In genomic region chr2:40658917-40659316, GRCh38 we compare ENCODE assay signal across 12 cellular contexts.
A peak's percentile ranks its signal among the peaks of the same experiment; 100 is the strongest.
DNase-seq lines count a peak whose midpoint lies in the region; ATAC-seq and TF ChIP-seq lines count a peak whose summit lies in the region.
"Had no signal": no experiment of that assay in that cellular context is flagged by ENCODE, and none has a peak within 500 bp of the region (broad histone marks: within the 10 kb centered on the region; RNA-seq: fewer than 3 reads in every experiment).

No MANE protein-coding gene starts in this region.

- H3K9me3 ChIP-seq in HCT116 (ENCODE audit: control insufficient read depth in 1 of 2, insufficient read depth in 1 of 2, low read depth in 1 of 2, low read length in 2 of 2) (no peaks in the 10 kb centered on the region), SJCRH30 (replicated peaks) (no peaks in the 10 kb centered on the region), fibroblast of lung (ENCODE audit: control insufficient read depth, insufficient read depth, low read depth, low read length) (no peaks in the 10 kb centered on the region)

- ATAC-seq in HCT116 (no peak), HG02588 (IDR thresholded peaks at IDR 0.05; ENCODE audit: unreplicated experiment) (no peak)

- no peaks in the 10 kb centered on the region for H3K4me1 ChIP-seq in HCT116 (ENCODE audit: control insufficient read depth in 1 of 2, insufficient read depth in 2 of 2, low read length in 2 of 2)
- no peaks in the 10 kb centered on the region; the same call in 1 of the 2 replicates for H3K4me1 ChIP-seq in SJCRH30
- no peaks in the 10 kb centered on the region for H3K4me1 ChIP-seq in fibroblast of lung (ENCODE audit: control insufficient read depth, extremely low read depth, insufficient read depth, low read length)

- POLR2A ChIA-PET in HCT116 (lab: Charles Lee) = no interaction called here

- no peak for TF ChIP-seq POLR2A in HCT116 (IDR thresholded peaks at IDR 0.05; ENCODE audit: borderline replicate concordance, extremely low read depth, insufficient read depth, insufficient read length)

- DNase-seq in HCT116 (ENCODE audit: low read depth, low spot score) (no peak), SJCRH30 (peak; percentile 14 to 54), fibroblast of lung (ENCODE audit: low read depth in 2 of 2) (peak; percentile 37 to 38), renal cortical epithelial cell (ENCODE audit: low read depth) (peak; percentile 37), NCI-H2171 treated with DMSO at 0.1 percent for 48 hours (lab: John Stamatoyannopoulos, UW) (no peak), NCI-H1092 treated with DMSO at 0.1 percent for 48 hours (lab: John Stamatoyannopoulos, UW) (no peak)
- DNase-seq: dermis blood vessel endothelial cell, DMS 273 treated with DMSO at 0.1 percent for 48 hours, NCI-H146, NCI-H774, T-helper 1 cell had no signal

- TF ChIP-seq RAD21 in HCT116 (IDR thresholded peaks at IDR 0.05; ENCODE audit: low read depth) = no peak

- no peaks in the 10 kb centered on the region for H3K79me2 ChIP-seq in HCT116 (ENCODE audit: insufficient read depth, low read length)
- H3K79me2 ChIP-seq in fibroblast of lung (ENCODE audit: control insufficient read depth, insufficient read depth, low read length) = no peaks in the 10 kb centered on the region

- H4K20me1 ChIP-seq in HCT116 (ENCODE audit: insufficient read depth) = no peaks in the 10 kb centered on the region
- no peaks in the 10 kb centered on the region for H4K20me1 ChIP-seq in fibroblast of lung (ENCODE audit: control insufficient read depth, extremely low read depth, insufficient read depth, low read length)

- TF ChIP-seq CTCF in HCT116 (IDR thresholded peaks at IDR 0.05 in 2 of 3, conservative IDR thresholded peaks at IDR 0.05 in 1 of 3; ENCODE audit: borderline replicate concordance in 1 of 3, insufficient read depth in 1 of 3, low read depth in 2 of 3, low read length in 2 of 3) = no peak
- TF ChIP-seq CTCF in fibroblast of lung (conservative IDR thresholded peaks at IDR 0.05 in 1 of 2, IDR thresholded peaks at IDR 0.05 in 1 of 2; ENCODE audit: low read depth in 1 of 2, low read length in 2 of 2) = no peak

- RAD21 ChIA-PET in HCT116 (lab: Charles Lee; ENCODE audit: low non-redundant PET in 1 of 2, low total read pairs in 2 of 2, uncharacterized antibody in 2 of 2, unreplicated experiment in 2 of 2) = no interaction called here

- H3K9ac ChIP-seq in HCT116 (ENCODE audit: low read length) (no peak overlapping the region), fibroblast of lung (ENCODE audit: insufficient read depth, low read length) (no peak overlapping the region)

- H3K27me3 ChIP-seq in HCT116 (ENCODE audit: insufficient read depth, low read length) (no peaks in the 10 kb centered on the region), SJCRH30 (no peaks in the 10 kb centered on the region), fibroblast of lung (ENCODE audit: control insufficient read depth, insufficient read depth, low read length) (no peaks in the 10 kb centered on the region)

- H3K27ac ChIP-seq in HCT116 (ENCODE audit: low read depth, low read length) (no peak overlapping the region), SJCRH30 (no peak overlapping the region), fibroblast of lung (ENCODE audit: insufficient read depth, low read length) (no peak overlapping the region)

- no peaks in the 10 kb centered on the region for H3K36me3 ChIP-seq in HCT116 (ENCODE audit: control insufficient read depth in 1 of 2, insufficient read depth in 2 of 2, low read length in 2 of 2)
- no peaks in the 10 kb centered on the region for H3K36me3 ChIP-seq in SJCRH30
- no peaks in the 10 kb centered on the region for H3K36me3 ChIP-seq in fibroblast of lung (ENCODE audit: control insufficient read depth, insufficient read depth, low read length)

- H2AFZ ChIP-seq in HCT116 (ENCODE audit: low read depth, low read length, poor library complexity, severe bottlenecking) = no peak overlapping the region
- no peak overlapping the region for H2AFZ ChIP-seq in fibroblast of lung (ENCODE audit: low read length)

- CTCF ChIA-PET in HCT116 (lab: Charles Lee) = no interaction called here

- H3K4me2 ChIP-seq in HCT116 (ENCODE audit: low read length) (no peak overlapping the region), fibroblast of lung (ENCODE audit: extremely low read depth, insufficient read depth, low read length) (no peak overlapping the region)

- H3K4me3 ChIP-seq in HCT116 (replicated peaks in 1 of 2; ENCODE audit: low read depth in 1 of 2, low read length in 2 of 2) (no peak overlapping the region), SJCRH30 (no peak overlapping the region), fibroblast of lung (replicated peaks in 1 of 4; ENCODE audit: control extremely low read depth in 1 of 4, insufficient read depth in 1 of 4, low read depth in 3 of 4, low read length in 4 of 4) (no peak overlapping the region)

- no peaks in the 10 kb centered on the region for H3K9me2 ChIP-seq in HCT116 (ENCODE audit: insufficient read depth)

- intact Hi-C loops in HCT116 (cut with micrococcal nuclease) = no loop called here

- no TSS peak for BruUV-seq in HCT116 (replicated peaks; lab: Mats Ljungman, UMichigan)

TF ChIP-seq in HCT116, 20 proteins besides CTCF, POLR2A, EP300 and RAD21:
- TF ChIP-seq, protein P1, sequence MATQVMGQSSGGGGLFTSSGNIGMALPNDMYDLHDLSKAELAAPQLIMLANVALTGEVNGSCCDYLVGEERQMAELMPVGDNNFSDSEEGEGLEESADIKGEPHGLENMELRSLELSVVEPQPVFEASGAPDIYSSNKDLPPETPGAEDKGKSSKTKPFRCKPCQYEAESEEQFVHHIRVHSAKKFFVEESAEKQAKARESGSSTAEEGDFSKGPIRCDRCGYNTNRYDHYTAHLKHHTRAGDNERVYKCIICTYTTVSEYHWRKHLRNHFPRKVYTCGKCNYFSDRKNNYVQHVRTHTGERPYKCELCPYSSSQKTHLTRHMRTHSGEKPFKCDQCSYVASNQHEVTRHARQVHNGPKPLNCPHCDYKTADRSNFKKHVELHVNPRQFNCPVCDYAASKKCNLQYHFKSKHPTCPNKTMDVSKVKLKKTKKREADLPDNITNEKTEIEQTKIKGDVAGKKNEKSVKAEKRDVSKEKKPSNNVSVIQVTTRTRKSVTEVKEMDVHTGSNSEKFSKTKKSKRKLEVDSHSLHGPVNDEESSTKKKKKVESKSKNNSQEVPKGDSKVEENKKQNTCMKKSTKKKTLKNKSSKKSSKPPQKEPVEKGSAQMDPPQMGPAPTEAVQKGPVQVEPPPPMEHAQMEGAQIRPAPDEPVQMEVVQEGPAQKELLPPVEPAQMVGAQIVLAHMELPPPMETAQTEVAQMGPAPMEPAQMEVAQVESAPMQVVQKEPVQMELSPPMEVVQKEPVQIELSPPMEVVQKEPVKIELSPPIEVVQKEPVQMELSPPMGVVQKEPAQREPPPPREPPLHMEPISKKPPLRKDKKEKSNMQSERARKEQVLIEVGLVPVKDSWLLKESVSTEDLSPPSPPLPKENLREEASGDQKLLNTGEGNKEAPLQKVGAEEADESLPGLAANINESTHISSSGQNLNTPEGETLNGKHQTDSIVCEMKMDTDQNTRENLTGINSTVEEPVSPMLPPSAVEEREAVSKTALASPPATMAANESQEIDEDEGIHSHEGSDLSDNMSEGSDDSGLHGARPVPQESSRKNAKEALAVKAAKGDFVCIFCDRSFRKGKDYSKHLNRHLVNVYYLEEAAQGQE (IDR thresholded peaks at IDR 0.05; ENCODE audit: low read depth) = peak; percentile 29
- no peak for TF ChIP-seq SP1 (IDR thresholded peaks at IDR 0.05; ENCODE audit: low read depth)
- TF ChIP-seq ZBTB33 (IDR thresholded peaks at IDR 0.05; ENCODE audit: extremely low read depth, insufficient replicate concordance, low read length) = no peak
TF ChIP-seq in HCT116: peak in this region for 1.

Comparison
In these comparisons a context has a peak if more than half of its experiments do, and no peak if none do; other contexts are left out.
1. DNase-seq: peak in SJCRH30 (2 of 2), fibroblast of lung (2 of 2) and renal cortical epithelial cell (single experiment); none in HCT116 (single experiment), NCI-H2171 treated with DMSO at 0.1 percent for 48 hours (single experiment) and NCI-H1092 treated with DMSO at 0.1 percent for 48 hours (single experiment).